ENCODE assay signal across 11 cellular contexts in genomic region chr5:96254980-96255681, GRCh38.
A peak's percentile ranks its signal among the peaks of the same experiment; 100 is the strongest.
DNase-seq lines count a peak whose midpoint lies in the region; ATAC-seq and TF ChIP-seq lines count a peak whose summit lies in the region.
"Had no signal": no experiment of that assay in that cellular context is flagged by ENCODE, and none has a peak within 500 bp of the region (broad histone marks: within the 10 kb centered on the region; RNA-seq: fewer than 3 reads in every experiment).

No MANE protein-coding gene starts in this region.

- H2AFZ ChIP-seq in IMR-90 (replicated peaks; ENCODE audit: low read length, poor library complexity), result no peak overlapping the region

- peak overlapping the region; percentile 23; the same call in 1 of the 2 replicates for H3K4me2 ChIP-seq in IMR-90 (ENCODE audit: low read depth, low read length)

- no CpG with 5 or more reads among the region's 5 CpGs for WGBS in IMR-90 (ENCODE audit: extremely low coverage in 2 of 2, insufficient read length in 1 of 2), 2 experiments
- WGBS in adrenal gland, 4 donors, result 26 to 31% (median 30%) methylated on average over 5 of the region's 5 CpGs

- H3K4ac ChIP-seq in IMR-90 (ENCODE audit: low read depth, low read length), result peak overlapping the region; percentile 92; the same call in 1 of the 2 replicates

- no peak overlapping the region for H2AK5ac ChIP-seq in IMR-90 (ENCODE audit: low read depth, low read length)

- H3K36me3 ChIP-seq in A673 (ENCODE audit: insufficient read depth, low read length, poor library complexity, severe bottlenecking) (no peaks in the 10 kb centered on the region), IMR-90 (ENCODE audit: control insufficient read depth, insufficient read depth, low read length) (no peaks in the 10 kb centered on the region), adrenal gland (replicated peaks in 1 of 2) (no peaks in the 10 kb centered on the region)

- H3K9me3 ChIP-seq in A673 (ENCODE audit: low read depth, low read length, poor library complexity, severe bottlenecking) (no peaks in the 10 kb centered on the region), IMR-90 (ENCODE audit: control insufficient read depth, insufficient read depth, low read length) (no peaks in the 10 kb centered on the region), adrenal gland (replicated peaks in 1 of 3) (no peaks in the 10 kb centered on the region)
- H3K9me3 ChIP-seq: psoas muscle had no signal

- H2BK15ac ChIP-seq in IMR-90 (ENCODE audit: low read depth, low read length), result no peak overlapping the region

- peak overlapping the region; percentile 100 for H2BK5ac ChIP-seq in IMR-90 (ENCODE audit: low read depth, low read length, poor library complexity, severe bottlenecking)

- no peak overlapping the region for H3K9ac ChIP-seq in IMR-90 (ENCODE audit: low read depth, low read length)

- no peak for TF ChIP-seq POLR2A in IMR-90 (IDR thresholded peaks at IDR 0.05; ENCODE audit: low read depth, low read length)
- TF ChIP-seq POLR2A in adrenal gland (IDR thresholded peaks at IDR 0.05), result no peak

- no peak overlapping the region; the same call in 1 of the 2 replicates for H4K5ac ChIP-seq in IMR-90 (ENCODE audit: low read depth, low read length)

- TF ChIP-seq CTCF in A673 (conservative IDR thresholded peaks at IDR 0.05; ENCODE audit: low read depth, low read length) (no peak), IMR-90 (conservative IDR thresholded peaks at IDR 0.05; ENCODE audit: low read depth, low read length) (no peak), choroid plexus epithelial cell (conservative IDR thresholded peaks at IDR 0.05; ENCODE audit: low read depth, low read length) (no peak), adrenal gland (IDR thresholded peaks at IDR 0.05) (no peak)

- H3K9me1 ChIP-seq in IMR-90 (ENCODE audit: insufficient read depth, low read length), result peaks cover 6% of the 10 kb centered on the region

- H3K27ac ChIP-seq in A673 (ENCODE audit: low read depth, low read length, poor library complexity, severe bottlenecking) (no peak overlapping the region), IMR-90 (ENCODE audit: insufficient read depth, low read length) (peak overlapping the region; percentile 98; the same call in 1 of the 2 replicates), adrenal gland (peak overlapping the region in 1 of 5 donors; percentile 23)
- H3K27ac ChIP-seq: psoas muscle had no signal

- H2BK20ac ChIP-seq in IMR-90 (ENCODE audit: low read depth, low read length), result no peak overlapping the region

- H3K18ac ChIP-seq in IMR-90 (ENCODE audit: low read depth, low read length), result peak overlapping the region; percentile 100

- DNase-seq in A673 (ENCODE audit: low spot score) (peak; percentile 60), IMR-90 (peak; percentile 94), choroid plexus epithelial cell (ENCODE audit: low read depth) (peak; percentile 84), lung microvascular endothelial cell (ENCODE audit: low read depth in 2 of 2) (peak; percentile 7 to 83), adrenal gland (no peak), AML-193 (lab: John Stamatoyannopoulos, UW) (no peak)
- no peak for DNase-seq in activated T-cell treated with anti-CD3 and anti-CD28 coated beads, Interleukin-2, amount 50 U/mL, for 1 hour
- DNase-seq: activated gamma-delta T cell, endodermal cell, psoas muscle had no signal

- intact Hi-C loops in A673 (cut with micrococcal nuclease; ENCODE audit: unreplicated experiment) (no loop called here), IMR-90 (cut with micrococcal nuclease) (loop anchor here (1.0 to 10.0 kb wide), 7 partner anchors 28 to 396 kb away; no protein-coding TSS in a partner anchor), adrenal gland (cut with DNase I) (no loop called here)

- peak; percentile 83 for ATAC-seq in IMR-90 (ENCODE audit: low read depth)
- ATAC-seq in GM19397 (IDR thresholded peaks at IDR 0.05; ENCODE audit: unreplicated experiment), result no peak
- ATAC-seq: psoas muscle had no signal

- CTCF ChIA-PET in A673 (lab: Charles Lee) (no interaction called here), IMR-90 (lab: Yijun Ruan, JAX) (interaction anchor here (0.6 to 1.0 kb wide), 2 partner anchors 94 to 296 kb away, joined by 3 read pairs; no protein-coding TSS in a partner anchor)

- POLR2A ChIA-PET in A673 (lab: Charles Lee; ENCODE audit: low non-redundant PET), result no interaction called here
- POLR2A ChIA-PET in IMR-90 (lab: Charles Lee; ENCODE audit: unreplicated experiment), result interaction anchor here (0.6 kb wide), 1 partner anchor 106 kb away, joined by 3 read pairs; no protein-coding TSS in a partner anchor

- peak overlapping the region; percentile 97; the same call in 1 of the 2 replicates for H2BK120ac ChIP-seq in IMR-90 (ENCODE audit: low read depth, low read length)

- no peak overlapping the region for H3K14ac ChIP-seq in IMR-90 (replicated peaks; ENCODE audit: low read depth, low read length)

- BruUV-seq in A673 (replicated peaks; lab: Mats Ljungman, UMichigan), result no TSS peak
- no TSS peak for BruUV-seq in IMR-90 (replicated peaks; lab: Mats Ljungman, UMichigan)

- peak overlapping the region; percentile 90 for H3K56ac ChIP-seq in IMR-90 (ENCODE audit: extremely low read depth, insufficient read depth, low read length)

- no peaks in the 10 kb centered on the region for H4K20me1 ChIP-seq in IMR-90 (ENCODE audit: insufficient read depth, low read length)

- H3K4me1 ChIP-seq in A673 (ENCODE audit: insufficient read depth, low read length, poor library complexity, severe bottlenecking) (peaks cover 15% of the 10 kb centered on the region), IMR-90 (ENCODE audit: control insufficient read depth, insufficient read depth, low read length) (peaks cover 22% of the 10 kb centered on the region), adrenal gland (replicated peaks in 1 of 2) (peaks cover 3 to 11% of the 10 kb centered on the region in 2 donors)

- peak overlapping the region; percentile 55 to 94; a peak in 2 of 4 replicates for H4K8ac ChIP-seq in IMR-90 (ENCODE audit: low read depth in 2 of 2, low read length in 2 of 2)

- H3K79me1 ChIP-seq in IMR-90 (ENCODE audit: low read depth in 1 of 2, low read length in 2 of 2), result peaks cover 3 to 11% of the 10 kb centered on the region in 2 experiments; a peak in 2 of 4 replicates

- no peak overlapping the region for H2AK9ac ChIP-seq in IMR-90 (replicated peaks; ENCODE audit: low read depth, low read length, poor library complexity)

- in situ Hi-C loops in IMR-90 (cut with MboI; ENCODE audit: low sequenced_read_pairs), result no loop called here

- peak overlapping the region; percentile 89; the same call in 1 of the 2 replicates for H3K23ac ChIP-seq in IMR-90 (ENCODE audit: low read depth, low read length)

- dilution Hi-C loops in IMR-90 (cut with HindIII; ENCODE audit: low sequenced_read_pairs, unreplicated experiment), result no loop called here

- H4K91ac ChIP-seq in IMR-90 (ENCODE audit: insufficient read depth, low read depth, low read length), result no peak overlapping the region

- H3K4me3 ChIP-seq in A673 (ENCODE audit: low read depth, low read length, poor library complexity, severe bottlenecking), result no peak overlapping the region
- H3K4me3 ChIP-seq in IMR-90 (ENCODE audit: insufficient read depth, low read depth, low read length), result no peak overlapping the region
- H3K4me3 ChIP-seq in choroid plexus epithelial cell (ENCODE audit: low read depth, low read length), result no peak overlapping the region
- H3K4me3 ChIP-seq in adrenal gland, result no peak overlapping the region
- H3K4me3 ChIP-seq: psoas muscle had no signal

- TF ChIP-seq RAD21 in IMR-90 (IDR thresholded peaks at IDR 0.05; ENCODE audit: low read length), result peak; percentile 26

- H3K27me3 ChIP-seq in A673 (replicated peaks; ENCODE audit: insufficient read depth, low read depth, low read length, poor library complexity), result no peaks in the 10 kb centered on the region
- H3K27me3 ChIP-seq in IMR-90 (ENCODE audit: control insufficient read depth, insufficient read depth, low read length), result no peaks in the 10 kb centered on the region
- no peaks in the 10 kb centered on the region for H3K27me3 ChIP-seq in adrenal gland

TF ChIP-seq in IMR-90, 13 proteins besides CTCF, POLR2A, EP300 and RAD21:
- TF ChIP-seq MAFK (IDR thresholded peaks at IDR 0.05; ENCODE audit: low read depth, low read length) (no peak), SMC3 (IDR thresholded peaks at IDR 0.05; ENCODE audit: low read depth, low read length) (no peak), CEBPB (IDR thresholded peaks at IDR 0.05; ENCODE audit: low read depth, low read length) (peak; percentile 76), FOS (IDR thresholded peaks at IDR 0.05; ENCODE audit: low read depth, low read length) (peak; percentile 56; the same call in 1 of the 2 replicates), BHLHE40 (IDR thresholded peaks at IDR 0.05; ENCODE audit: low read depth, low read length) (peak; percentile 22; the same call in 1 of the 2 replicates)

Comparison
In these comparisons a context has a peak if more than half of its experiments do, and no peak if none do; other contexts are left out.
1. DNase-seq: peak in A673 (single experiment), IMR-90 (single experiment), choroid plexus epithelial cell (single experiment) and lung microvascular endothelial cell (2 of 2); none in adrenal gland (0 of 7), AML-193 (0 of 2) and activated T-cell treated with anti-CD3 and anti-CD28 coated beads, Interleukin-2, amount 50 U/mL, for 1 hour (single experiment).